In genomic region chr10:60646966-60647796, GRCh38 we compare ENCODE assay signal across 8 cellular contexts.
DNase-seq lines count a peak whose midpoint lies in the region; ATAC-seq and FAIRE-seq lines count a peak whose summit lies in the region.

No MANE protein-coding gene starts in this region.

- no peak overlapping the region for H3K27ac ChIP-seq in small intestine (ENCODE audit: low read depth in 1 of 2, low read length in 1 of 2)

- peak; percentile 84 for FAIRE-seq in small intestine (lab: Jason Lieb, UNC)

- DNase-seq in AG08395 (ENCODE audit: low spot score) (peak; percentile 47), GDM1 (lab: John Stamatoyannopoulos, UW) (peak; percentile 9), NCI-H2227 treated with DMSO at 0.1 percent for 48 hours (lab: John Stamatoyannopoulos, UW) (peak; percentile 29), head of caudate nucleus (peak in 25 of 42 donors; percentile 19 to 85 (median 57)), small intestine (peak; percentile 73), NCI-H524 treated with DMSO at 0.1 percent for 48 hours (lab: John Stamatoyannopoulos, UW) (no peak)
- peak; percentile 71 for DNase-seq in activated naive CD4-positive, alpha-beta T cell treated with anti-CD3 and anti-CD28 coated beads for 36 hours

- H3K36me3 Mint-ChIP-seq in activated naive CD4-positive, alpha-beta T cell treated with anti-CD3 and anti-CD28 coated beads for 36 hours (ENCODE audit: low read depth), result no peaks in the 10 kb centered on the region

- H3K27me3 Mint-ChIP-seq in activated naive CD4-positive, alpha-beta T cell treated with anti-CD3 and anti-CD28 coated beads for 36 hours (ENCODE audit: low read depth), result no peaks in the 10 kb centered on the region

- H3K27ac Mint-ChIP-seq in activated naive CD4-positive, alpha-beta T cell treated with anti-CD3 and anti-CD28 coated beads for 36 hours, result no peak overlapping the region

- H3K27me3 ChIP-seq in small intestine (ENCODE audit: control insufficient read depth in 2 of 2, insufficient read depth in 2 of 2, low read length in 2 of 2), result no peaks in the 10 kb centered on the region

- peaks cover 10% of the 10 kb centered on the region for H3K4me1 Mint-ChIP-seq in activated naive CD4-positive, alpha-beta T cell treated with anti-CD3 and anti-CD28 coated beads for 36 hours (ENCODE audit: low read depth)

- no peak overlapping the region for H3K4me3 ChIP-seq in small intestine (ENCODE audit: low read depth in 1 of 2, low read length in 2 of 2)

- ATAC-seq in HG02852 (IDR thresholded peaks at IDR 0.05; ENCODE audit: unreplicated experiment), result peak; percentile 76

- WGBS in small intestine, 3 donors, result 14 to 23% (median 21%) methylated on average over 6 of the region's 6 CpGs

- intact Hi-C loops in activated naive CD4-positive, alpha-beta T cell treated with anti-CD3 and anti-CD28 coated beads for 36 hours (cut with micrococcal nuclease), result loop anchor here (1.0 to 10.0 kb wide), 10 partner anchors 98 to 1862 kb away; partner anchors contain the start of gene CCDC6
- intact Hi-C loops in head of caudate nucleus (cut with DNase I), result loop anchor here (10.0 kb wide), 1 partner anchor 202 kb away; no protein-coding TSS in a partner anchor

- CTCF ChIA-PET in activated naive CD4-positive, alpha-beta T cell treated with anti-CD3 and anti-CD28 coated beads for 36 hours (lab: Charles Lee), result interaction anchor here (0.7 to 7.1 kb wide), 25 partner anchors 9 to 1021 kb away, joined by 3 to 81 read pairs (median 4); no protein-coding TSS in a partner anchor

- H3K9me3 ChIP-seq in small intestine (ENCODE audit: control insufficient read depth, low read depth), result no peaks in the 10 kb centered on the region

- H3K36me3 ChIP-seq in small intestine (ENCODE audit: control insufficient read depth in 2 of 2, insufficient read depth in 2 of 2, low read length in 2 of 2), result no peaks in the 10 kb centered on the region

- no peak overlapping the region for H3K4me3 Mint-ChIP-seq in activated naive CD4-positive, alpha-beta T cell treated with anti-CD3 and anti-CD28 coated beads for 36 hours

- no peaks in the 10 kb centered on the region for H3K4me1 ChIP-seq in small intestine (ENCODE audit: control insufficient read depth in 2 of 2, insufficient read depth in 1 of 2, low read depth in 1 of 2, low read length in 1 of 2)

- no peaks in the 10 kb centered on the region for H3K9me3 Mint-ChIP-seq in activated naive CD4-positive, alpha-beta T cell treated with anti-CD3 and anti-CD28 coated beads for 36 hours
